30 cellular contexts compared by ENCODE assay signal in the genomic region with DNA sequence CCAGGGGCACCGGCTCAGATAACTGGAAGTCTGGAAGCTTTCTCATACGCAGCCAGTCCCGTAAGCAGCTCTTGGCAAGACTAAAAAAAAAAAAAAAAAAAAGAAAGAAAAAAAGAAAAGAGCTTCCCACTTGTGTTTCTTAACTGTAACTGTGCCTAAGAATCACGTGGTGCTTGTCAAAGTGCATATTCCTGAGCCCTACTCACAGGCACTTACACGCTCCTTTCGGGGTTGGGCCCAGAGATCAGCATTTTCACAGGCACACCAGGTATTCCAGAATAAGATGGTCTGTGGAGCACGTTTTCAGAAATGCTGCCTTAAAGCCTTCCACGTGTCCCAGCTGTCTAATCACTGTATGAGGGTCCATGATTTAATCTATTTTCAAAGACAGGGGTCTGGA. TPM values are rescaled to one million over a fixed set of nuclear protein-coding genes. Genes with fewer than 3 reads are reported as not detected.
"Had no signal": no experiment of that assay in that cellular context is flagged by ENCODE, and none has a peak within 500 bp of the region (broad histone marks: within the 10 kb centered on the region; RNA-seq: fewer than 3 reads in every experiment).

No MANE protein-coding gene starts in this region.

- H3K9me3 ChIP-seq: ovary, psoas muscle, spleen, thoracic aorta, thyroid gland, tibial nerve, upper lobe of left lung, uterus had no signal

- DNase-seq: naive thymus-derived CD4-positive, alpha-beta T cell; natural killer cell; nephron progenitor cell; occipital lobe; ovary; posterior cingulate gyrus; psoas muscle; right cardiac atrium; spleen; stimulated activated CD4-positive, alpha-beta T cell treated with anti-CD3 and anti-CD28 coated beads, Interleukin-12 subunit alpha, Interleukin-12 subunit beta, amount 100 ng/mL, for 4 hours; stimulated activated CD4-positive, alpha-beta T cell treated with anti-CD3 and anti-CD28 coated beads, Interleukin-1b, Interleukin-23, amount 100 ng/mL, for 48 hours; stimulated activated CD4-positive, alpha-beta T cell treated with anti-CD3 and anti-CD28 coated beads, Interleukin-4, amount 100 ng/mL, for 1 hour; stimulated activated CD4-positive, alpha-beta T cell treated with anti-CD3 and anti-CD28 coated beads, Interleukin-4, amount 100 ng/mL, for 4 hours; stimulated activated CD8-positive, alpha-beta memory T cell treated with anti-CD3 and anti-CD28 coated beads, Interleukin-4, amount 100 ng/mL, for 48 hours; stimulated activated naive CD4-positive, alpha-beta T cell; stimulated activated naive CD8-positive, alpha-beta T cell treated with anti-CD3 and anti-CD28 coated beads, Interleukin-15, amount 100 ng/mL, for 72 hours; stimulated activated naive CD8-positive, alpha-beta T cell treated with anti-CD3 and anti-CD28 coated beads, Interleukin-15, Interleukin-2, amounts not matched to agents 100 U/mL and 50 U/mL, for 24 hours; thyroid gland; trophoblast cell; upper lobe of left lung; uterus had no signal

- H3K4me3 Mint-ChIP-seq: naive thymus-derived CD4-positive, alpha-beta T cell; natural killer cell; nephron progenitor cell; neural crest cell; stimulated activated memory B cell treated with anti-CD40 and anti-IgM and Interleukin-4, amounts not matched to agents 10 μg/mL and 1 μg/mL and 100 μg/mL, for 72 hours; stimulated activated naive CD8-positive, alpha-beta T cell treated with anti-CD3 and anti-CD28 coated beads, Interleukin-15, amount 100 ng/mL, for 72 hours had no signal

- H3K27me3 ChIP-seq: ovary, spleen, thyroid gland, tibial nerve, upper lobe of left lung, uterus had no signal

- H3K4me1 ChIP-seq: parathyroid adenoma, psoas muscle, spleen, thyroid gland, tibial nerve, upper lobe of left lung, uterus had no signal

- H3K27ac Mint-ChIP-seq: naive thymus-derived CD4-positive, alpha-beta T cell; natural killer cell; progenitor cell of endocrine pancreas; stimulated activated memory B cell treated with anti-CD40 and anti-IgM and Interleukin-4, amounts not matched to agents 10 μg/mL and 1 μg/mL and 100 μg/mL, for 72 hours; stimulated activated naive CD8-positive, alpha-beta T cell treated with anti-CD3 and anti-CD28 coated beads, Interleukin-15, amount 100 ng/mL, for 72 hours had no signal

- H3K4me1 Mint-ChIP-seq: naive thymus-derived CD4-positive, alpha-beta T cell; natural killer cell; nephron progenitor cell; stimulated activated naive CD8-positive, alpha-beta T cell treated with anti-CD3 and anti-CD28 coated beads, Interleukin-15, amount 100 ng/mL, for 72 hours had no signal

- H3K36me3 ChIP-seq: ovary, spleen, thoracic aorta, thyroid gland, tibial nerve, upper lobe of left lung, uterus had no signal

- H3K4me3 ChIP-seq: ovary, psoas muscle, skin epidermis, smooth muscle cell, spleen, thoracic aorta, thyroid gland, tibial nerve, upper lobe of left lung, uterus had no signal

- H3K27ac ChIP-seq: ovary, parathyroid adenoma, psoas muscle, skin epidermis, spleen, thoracic aorta, thyroid gland, tibial nerve had no signal

- ATAC-seq: naive thymus-derived CD4-positive, alpha-beta T cell; natural killer cell; psoas muscle; right cardiac atrium; sciatic nerve; stimulated activated memory B cell treated with anti-CD40 and anti-IgM and Interleukin-4, amounts not matched to agents 10 μg/mL and 1 μg/mL and 100 μg/mL, for 72 hours; stimulated activated naive CD8-positive, alpha-beta T cell treated with anti-CD3 and anti-CD28 coated beads, Interleukin-15, amount 100 ng/mL, for 72 hours; stimulated activated naive CD8-positive, alpha-beta T cell treated with anti-CD3 and anti-CD28 coated beads, Interleukin-15, Interleukin-2, amounts not matched to agents 100 U/mL and 50 U/mL, for 24 hours had no signal

- H3K36me3 Mint-ChIP-seq: naive thymus-derived CD4-positive, alpha-beta T cell; natural killer cell; stimulated activated memory B cell treated with anti-CD40 and anti-IgM and Interleukin-4, amounts not matched to agents 10 μg/mL and 1 μg/mL and 100 μg/mL, for 72 hours had no signal

- H3K9me3 Mint-ChIP-seq: neural crest cell had no signal

- H3K27me3 Mint-ChIP-seq: progenitor cell of endocrine pancreas; stimulated activated memory B cell treated with anti-CD40 and anti-IgM and Interleukin-4, amounts not matched to agents 10 μg/mL and 1 μg/mL and 100 μg/mL, for 72 hours; stimulated activated naive CD8-positive, alpha-beta T cell treated with anti-CD3 and anti-CD28 coated beads, Interleukin-15, amount 100 ng/mL, for 72 hours had no signal

RNA-seq across cellular contexts. Expression of a gene that starts 22.6 kb away (rescaled TPM):
- total RNA-seq: naive thymus-derived CD4-positive, alpha-beta T cell; natural killer cell; psoas muscle; smooth muscle cell; spleen; thoracic aorta; tibial nerve had no signal
- polyA plus RNA-seq: naive thymus-derived CD4-positive, alpha-beta T cell; smooth muscle cell had no signal
